Comparison of ENCODE assay signal across 1 cellular context in genomic region chr4:81426770-81427604, GRCh38.
TF ChIP-seq lines count a peak whose summit lies in the region.

No MANE protein-coding gene starts in this region.

TF ChIP-seq in K562, 482 proteins besides CTCF, POLR2A, EP300 and RAD21 (continued from another document):
- TF ChIP-seq ZNF407 (IDR thresholded peaks at IDR 0.05; ENCODE audit: low read depth): no peak
- TF ChIP-seq NCOA1 (IDR thresholded peaks at IDR 0.05; ENCODE audit: low read depth): no peak
- TF ChIP-seq, protein P1, sequence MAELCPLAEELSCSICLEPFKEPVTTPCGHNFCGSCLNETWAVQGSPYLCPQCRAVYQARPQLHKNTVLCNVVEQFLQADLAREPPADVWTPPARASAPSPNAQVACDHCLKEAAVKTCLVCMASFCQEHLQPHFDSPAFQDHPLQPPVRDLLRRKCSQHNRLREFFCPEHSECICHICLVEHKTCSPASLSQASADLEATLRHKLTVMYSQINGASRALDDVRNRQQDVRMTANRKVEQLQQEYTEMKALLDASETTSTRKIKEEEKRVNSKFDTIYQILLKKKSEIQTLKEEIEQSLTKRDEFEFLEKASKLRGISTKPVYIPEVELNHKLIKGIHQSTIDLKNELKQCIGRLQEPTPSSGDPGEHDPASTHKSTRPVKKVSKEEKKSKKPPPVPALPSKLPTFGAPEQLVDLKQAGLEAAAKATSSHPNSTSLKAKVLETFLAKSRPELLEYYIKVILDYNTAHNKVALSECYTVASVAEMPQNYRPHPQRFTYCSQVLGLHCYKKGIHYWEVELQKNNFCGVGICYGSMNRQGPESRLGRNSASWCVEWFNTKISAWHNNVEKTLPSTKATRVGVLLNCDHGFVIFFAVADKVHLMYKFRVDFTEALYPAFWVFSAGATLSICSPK (IDR thresholded peaks at IDR 0.05; ENCODE audit: borderline replicate concordance): no peak
- no peak for TF ChIP-seq ZNF586 (CRISPR knock-in tag; conservative IDR thresholded peaks at IDR 0.05)
